In the genomic region with DNA sequence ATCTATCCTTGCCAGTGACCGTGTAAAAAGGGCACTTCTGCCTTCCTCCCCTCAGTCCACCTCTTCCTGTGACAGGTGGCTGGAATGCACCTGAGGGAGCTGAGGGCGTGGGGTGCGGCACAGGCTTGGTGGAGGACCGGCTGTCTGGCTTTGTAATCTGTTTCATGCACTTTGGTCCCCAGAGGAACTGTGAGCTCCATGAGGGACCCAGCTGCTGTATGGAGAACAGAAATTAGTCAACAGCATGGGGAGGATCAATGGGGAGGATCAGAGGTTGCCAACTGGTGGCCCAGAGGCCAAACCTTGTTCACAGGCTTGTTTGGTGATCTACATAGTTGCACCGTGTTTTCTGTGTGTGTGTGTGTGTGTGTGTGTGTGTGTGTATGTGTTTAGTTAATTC, we compare ENCODE assay signal across 1 cellular context.
A peak's percentile ranks its signal among the peaks of the same experiment; 100 is the strongest.
TF ChIP-seq lines count a peak whose summit lies in the region.

No MANE protein-coding gene starts in this region.

TF ChIP-seq in HepG2, 621 proteins besides CTCF, POLR2A, EP300 and RAD21 (continued from another document and continues in another):
- TF ChIP-seq RERE (CRISPR knock-in tag; IDR thresholded peaks at IDR 0.05; ENCODE audit: low read depth), result 0 out of 2 replicates have a peak, but pooled peaks have one; percentile 20
- peak; percentile 82; the same call in 1 of the 2 replicates for TF ChIP-seq MIER3 (CRISPR knock-in tag; IDR thresholded peaks at IDR 0.05; ENCODE audit: borderline replicate concordance)
- TF ChIP-seq NONO (IDR thresholded peaks at IDR 0.05), result no peak
- TF ChIP-seq NONO (CRISPR knock-in tag; conservative IDR thresholded peaks at IDR 0.05), result peak; percentile 92
- TF ChIP-seq TOPORS (CRISPR knock-in tag; IDR thresholded peaks at IDR 0.05), result peak; percentile 73; the same call in 1 of the 2 replicates
- peak; percentile 28; the same call in 1 of the 2 replicates for TF ChIP-seq ZNF460 (CRISPR knock-in tag; IDR thresholded peaks at IDR 0.05; ENCODE audit: borderline replicate concordance)
- TF ChIP-seq KDM5A (IDR thresholded peaks at IDR 0.05; ENCODE audit: borderline replicate concordance, low read length), result no peak
- peak; percentile 77 for TF ChIP-seq CEBPG (CRISPR knock-in tag; IDR thresholded peaks at IDR 0.05)
- TF ChIP-seq HOXD1 (CRISPR knock-in tag; IDR thresholded peaks at IDR 0.05), result no peak
- TF ChIP-seq HOXA7 (CRISPR knock-in tag; IDR thresholded peaks at IDR 0.05), result no peak
- TF ChIP-seq GLI4 (CRISPR knock-in tag; IDR thresholded peaks at IDR 0.05; ENCODE audit: borderline replicate concordance), result 0 out of 2 replicates have a peak, but pooled peaks have one; percentile 35
- peak; percentile 78 for TF ChIP-seq SKI (IDR thresholded peaks at IDR 0.05; ENCODE audit: partially characterized antibody)
- TF ChIP-seq YEATS2 (CRISPR knock-in tag; IDR thresholded peaks at IDR 0.05; ENCODE audit: borderline replicate concordance), result 0 out of 2 replicates have a peak, but pooled peaks have one; percentile 43
- TF ChIP-seq ZBTB38 (CRISPR knock-in tag; IDR thresholded peaks at IDR 0.05), result no peak; the same call in 1 of the 2 replicates
- peak; percentile 56 for TF ChIP-seq DMAP1 (CRISPR knock-in tag; IDR thresholded peaks at IDR 0.05)
- TF ChIP-seq MIXL1 (CRISPR knock-in tag; IDR thresholded peaks at IDR 0.05), result peak; percentile 74
- TF ChIP-seq, protein P1, sequence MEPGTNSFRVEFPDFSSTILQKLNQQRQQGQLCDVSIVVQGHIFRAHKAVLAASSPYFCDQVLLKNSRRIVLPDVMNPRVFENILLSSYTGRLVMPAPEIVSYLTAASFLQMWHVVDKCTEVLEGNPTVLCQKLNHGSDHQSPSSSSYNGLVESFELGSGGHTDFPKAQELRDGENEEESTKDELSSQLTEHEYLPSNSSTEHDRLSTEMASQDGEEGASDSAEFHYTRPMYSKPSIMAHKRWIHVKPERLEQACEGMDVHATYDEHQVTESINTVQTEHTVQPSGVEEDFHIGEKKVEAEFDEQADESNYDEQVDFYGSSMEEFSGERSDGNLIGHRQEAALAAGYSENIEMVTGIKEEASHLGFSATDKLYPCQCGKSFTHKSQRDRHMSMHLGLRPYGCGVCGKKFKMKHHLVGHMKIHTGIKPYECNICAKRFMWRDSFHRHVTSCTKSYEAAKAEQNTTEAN (CRISPR knock-in tag; conservative IDR thresholded peaks at IDR 0.05), result 0 out of 2 replicates have a peak, but pooled peaks have one; percentile 46
- TF ChIP-seq ZNF816 (CRISPR knock-in tag; IDR thresholded peaks at IDR 0.05; ENCODE audit: borderline replicate concordance), result no peak
- no peak for TF ChIP-seq ZNF224 (CRISPR knock-in tag; IDR thresholded peaks at IDR 0.05)
- TF ChIP-seq, protein P2, sequence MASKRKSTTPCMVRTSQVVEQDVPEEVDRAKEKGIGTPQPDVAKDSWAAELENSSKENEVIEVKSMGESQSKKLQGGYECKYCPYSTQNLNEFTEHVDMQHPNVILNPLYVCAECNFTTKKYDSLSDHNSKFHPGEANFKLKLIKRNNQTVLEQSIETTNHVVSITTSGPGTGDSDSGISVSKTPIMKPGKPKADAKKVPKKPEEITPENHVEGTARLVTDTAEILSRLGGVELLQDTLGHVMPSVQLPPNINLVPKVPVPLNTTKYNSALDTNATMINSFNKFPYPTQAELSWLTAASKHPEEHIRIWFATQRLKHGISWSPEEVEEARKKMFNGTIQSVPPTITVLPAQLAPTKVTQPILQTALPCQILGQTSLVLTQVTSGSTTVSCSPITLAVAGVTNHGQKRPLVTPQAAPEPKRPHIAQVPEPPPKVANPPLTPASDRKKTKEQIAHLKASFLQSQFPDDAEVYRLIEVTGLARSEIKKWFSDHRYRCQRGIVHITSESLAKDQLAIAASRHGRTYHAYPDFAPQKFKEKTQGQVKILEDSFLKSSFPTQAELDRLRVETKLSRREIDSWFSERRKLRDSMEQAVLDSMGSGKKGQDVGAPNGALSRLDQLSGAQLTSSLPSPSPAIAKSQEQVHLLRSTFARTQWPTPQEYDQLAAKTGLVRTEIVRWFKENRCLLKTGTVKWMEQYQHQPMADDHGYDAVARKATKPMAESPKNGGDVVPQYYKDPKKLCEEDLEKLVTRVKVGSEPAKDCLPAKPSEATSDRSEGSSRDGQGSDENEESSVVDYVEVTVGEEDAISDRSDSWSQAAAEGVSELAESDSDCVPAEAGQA (IDR thresholded peaks at IDR 0.05; ENCODE audit: low read depth), result no peak
- TF ChIP-seq, protein P2 (CRISPR knock-in tag; IDR thresholded peaks at IDR 0.05; ENCODE audit: borderline replicate concordance), result no peak
- TF ChIP-seq ZNF782 (CRISPR knock-in tag; IDR thresholded peaks at IDR 0.05; ENCODE audit: borderline replicate concordance), result peak; percentile 77; the same call in 1 of the 2 replicates
- peak; percentile 83 for TF ChIP-seq KDM6A (CRISPR knock-in tag; IDR thresholded peaks at IDR 0.05; ENCODE audit: low read depth)
- no peak for TF ChIP-seq SOX13 (IDR thresholded peaks at IDR 0.05)
- peak in 1 of 2 experiments; percentile 70; a peak in 2 of 4 replicates for TF ChIP-seq SOX13 (CRISPR knock-in tag; conservative IDR thresholded peaks at IDR 0.05 in 1 of 2, IDR thresholded peaks at IDR 0.05 in 1 of 2)
- TF ChIP-seq SUZ12 (IDR thresholded peaks at IDR 0.05; ENCODE audit: low read depth, low read length), result no peak
- TF ChIP-seq ZNF607 (CRISPR knock-in tag; IDR thresholded peaks at IDR 0.05; ENCODE audit: borderline replicate concordance), result peak; percentile 64; the same call in 1 of the 2 replicates
- TF ChIP-seq CEBPB (IDR thresholded peaks at IDR 0.05; ENCODE audit: borderline replicate concordance, low read depth, low read length), result peak; percentile 46; the same call in 1 of the 2 replicates
- TF ChIP-seq, protein P3, sequence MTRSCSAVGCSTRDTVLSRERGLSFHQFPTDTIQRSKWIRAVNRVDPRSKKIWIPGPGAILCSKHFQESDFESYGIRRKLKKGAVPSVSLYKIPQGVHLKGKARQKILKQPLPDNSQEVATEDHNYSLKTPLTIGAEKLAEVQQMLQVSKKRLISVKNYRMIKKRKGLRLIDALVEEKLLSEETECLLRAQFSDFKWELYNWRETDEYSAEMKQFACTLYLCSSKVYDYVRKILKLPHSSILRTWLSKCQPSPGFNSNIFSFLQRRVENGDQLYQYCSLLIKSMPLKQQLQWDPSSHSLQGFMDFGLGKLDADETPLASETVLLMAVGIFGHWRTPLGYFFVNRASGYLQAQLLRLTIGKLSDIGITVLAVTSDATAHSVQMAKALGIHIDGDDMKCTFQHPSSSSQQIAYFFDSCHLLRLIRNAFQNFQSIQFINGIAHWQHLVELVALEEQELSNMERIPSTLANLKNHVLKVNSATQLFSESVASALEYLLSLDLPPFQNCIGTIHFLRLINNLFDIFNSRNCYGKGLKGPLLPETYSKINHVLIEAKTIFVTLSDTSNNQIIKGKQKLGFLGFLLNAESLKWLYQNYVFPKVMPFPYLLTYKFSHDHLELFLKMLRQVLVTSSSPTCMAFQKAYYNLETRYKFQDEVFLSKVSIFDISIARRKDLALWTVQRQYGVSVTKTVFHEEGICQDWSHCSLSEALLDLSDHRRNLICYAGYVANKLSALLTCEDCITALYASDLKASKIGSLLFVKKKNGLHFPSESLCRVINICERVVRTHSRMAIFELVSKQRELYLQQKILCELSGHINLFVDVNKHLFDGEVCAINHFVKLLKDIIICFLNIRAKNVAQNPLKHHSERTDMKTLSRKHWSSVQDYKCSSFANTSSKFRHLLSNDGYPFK (CRISPR knock-in tag; IDR thresholded peaks at IDR 0.05; ENCODE audit: borderline replicate concordance), result no peak
- TF ChIP-seq, protein P4, sequence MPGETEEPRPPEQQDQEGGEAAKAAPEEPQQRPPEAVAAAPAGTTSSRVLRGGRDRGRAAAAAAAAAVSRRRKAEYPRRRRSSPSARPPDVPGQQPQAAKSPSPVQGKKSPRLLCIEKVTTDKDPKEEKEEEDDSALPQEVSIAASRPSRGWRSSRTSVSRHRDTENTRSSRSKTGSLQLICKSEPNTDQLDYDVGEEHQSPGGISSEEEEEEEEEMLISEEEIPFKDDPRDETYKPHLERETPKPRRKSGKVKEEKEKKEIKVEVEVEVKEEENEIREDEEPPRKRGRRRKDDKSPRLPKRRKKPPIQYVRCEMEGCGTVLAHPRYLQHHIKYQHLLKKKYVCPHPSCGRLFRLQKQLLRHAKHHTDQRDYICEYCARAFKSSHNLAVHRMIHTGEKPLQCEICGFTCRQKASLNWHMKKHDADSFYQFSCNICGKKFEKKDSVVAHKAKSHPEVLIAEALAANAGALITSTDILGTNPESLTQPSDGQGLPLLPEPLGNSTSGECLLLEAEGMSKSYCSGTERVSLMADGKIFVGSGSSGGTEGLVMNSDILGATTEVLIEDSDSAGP (CRISPR knock-in tag; IDR thresholded peaks at IDR 0.05; ENCODE audit: borderline replicate concordance), result peak; percentile 34; the same call in 1 of the 2 replicates
- TF ChIP-seq, protein P5, sequence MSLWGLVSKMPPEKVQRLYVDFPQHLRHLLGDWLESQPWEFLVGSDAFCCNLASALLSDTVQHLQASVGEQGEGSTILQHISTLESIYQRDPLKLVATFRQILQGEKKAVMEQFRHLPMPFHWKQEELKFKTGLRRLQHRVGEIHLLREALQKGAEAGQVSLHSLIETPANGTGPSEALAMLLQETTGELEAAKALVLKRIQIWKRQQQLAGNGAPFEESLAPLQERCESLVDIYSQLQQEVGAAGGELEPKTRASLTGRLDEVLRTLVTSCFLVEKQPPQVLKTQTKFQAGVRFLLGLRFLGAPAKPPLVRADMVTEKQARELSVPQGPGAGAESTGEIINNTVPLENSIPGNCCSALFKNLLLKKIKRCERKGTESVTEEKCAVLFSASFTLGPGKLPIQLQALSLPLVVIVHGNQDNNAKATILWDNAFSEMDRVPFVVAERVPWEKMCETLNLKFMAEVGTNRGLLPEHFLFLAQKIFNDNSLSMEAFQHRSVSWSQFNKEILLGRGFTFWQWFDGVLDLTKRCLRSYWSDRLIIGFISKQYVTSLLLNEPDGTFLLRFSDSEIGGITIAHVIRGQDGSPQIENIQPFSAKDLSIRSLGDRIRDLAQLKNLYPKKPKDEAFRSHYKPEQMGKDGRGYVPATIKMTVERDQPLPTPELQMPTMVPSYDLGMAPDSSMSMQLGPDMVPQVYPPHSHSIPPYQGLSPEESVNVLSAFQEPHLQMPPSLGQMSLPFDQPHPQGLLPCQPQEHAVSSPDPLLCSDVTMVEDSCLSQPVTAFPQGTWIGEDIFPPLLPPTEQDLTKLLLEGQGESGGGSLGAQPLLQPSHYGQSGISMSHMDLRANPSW (CRISPR knock-in tag; IDR thresholded peaks at IDR 0.05; ENCODE audit: borderline replicate concordance), result no peak
- TF ChIP-seq NCOA2 (CRISPR knock-in tag; IDR thresholded peaks at IDR 0.05), result peak; percentile 76
- TF ChIP-seq, protein P6, sequence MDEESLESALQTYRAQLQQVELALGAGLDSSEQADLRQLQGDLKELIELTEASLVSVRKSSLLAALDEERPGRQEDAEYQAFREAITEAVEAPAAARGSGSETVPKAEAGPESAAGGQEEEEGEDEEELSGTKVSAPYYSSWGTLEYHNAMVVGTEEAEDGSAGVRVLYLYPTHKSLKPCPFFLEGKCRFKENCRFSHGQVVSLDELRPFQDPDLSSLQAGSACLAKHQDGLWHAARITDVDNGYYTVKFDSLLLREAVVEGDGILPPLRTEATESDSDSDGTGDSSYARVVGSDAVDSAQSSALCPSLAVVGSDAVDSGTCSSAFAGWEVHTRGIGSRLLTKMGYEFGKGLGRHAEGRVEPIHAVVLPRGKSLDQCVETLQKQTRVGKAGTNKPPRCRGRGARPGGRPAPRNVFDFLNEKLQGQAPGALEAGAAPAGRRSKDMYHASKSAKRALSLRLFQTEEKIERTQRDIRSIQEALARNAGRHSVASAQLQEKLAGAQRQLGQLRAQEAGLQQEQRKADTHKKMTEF (CRISPR knock-in tag; IDR thresholded peaks at IDR 0.05), result peak; percentile 48; the same call in 1 of the 2 replicates
- no peak; the same call in 1 of the 2 replicates for TF ChIP-seq ZNF552 (CRISPR knock-in tag; IDR thresholded peaks at IDR 0.05; ENCODE audit: borderline replicate concordance)
